In genomic region chr3:127652246-127652995, GRCh38 we compare ENCODE assay signal across 1 cellular context.
TF ChIP-seq lines count a peak whose summit lies in the region.

No MANE protein-coding gene starts in this region.

TF ChIP-seq in GM12878, 131 proteins besides CTCF, POLR2A, EP300 and RAD21:
- TF ChIP-seq RB1 (IDR thresholded peaks at IDR 0.05; ENCODE audit: borderline replicate concordance), result 0 out of 2 replicates have a peak, but pooled peaks have one; percentile 14
- no peak for TF ChIP-seq KDM1A (IDR thresholded peaks at IDR 0.05; ENCODE audit: borderline replicate concordance)
- TF ChIP-seq YY1 (IDR thresholded peaks at IDR 0.05; ENCODE audit: low read depth, low read length), result peak; percentile 46; the same call in 1 of the 2 replicates
- TF ChIP-seq SMC3 (IDR thresholded peaks at IDR 0.05; ENCODE audit: borderline replicate concordance, low read length), result peak; percentile 98
- TF ChIP-seq MAX (IDR thresholded peaks at IDR 0.05; ENCODE audit: low read depth, low read length), result peak; percentile 65; the same call in 1 of the 2 replicates
- no peak for TF ChIP-seq MYC (IDR thresholded peaks at IDR 0.05; ENCODE audit: insufficient read depth, insufficient read length, insufficient replicate concordance, low read length, severe bottlenecking)
- TF ChIP-seq IKZF1 (conservative IDR thresholded peaks at IDR 0.05), result 0 out of 2 replicates have a peak, but pooled peaks have one; percentile 23
- TF ChIP-seq RUNX3 (IDR thresholded peaks at IDR 0.05; ENCODE audit: low read length), result peak; percentile 85
- TF ChIP-seq ZSCAN29 (IDR thresholded peaks at IDR 0.05), result no peak
- no peak for TF ChIP-seq NFXL1 (IDR thresholded peaks at IDR 0.05; ENCODE audit: borderline replicate concordance)
- no peak for TF ChIP-seq JUND (IDR thresholded peaks at IDR 0.05; ENCODE audit: low read depth, low read length)
